ENCODE assay signal across 11 cellular contexts in the genomic region with DNA sequence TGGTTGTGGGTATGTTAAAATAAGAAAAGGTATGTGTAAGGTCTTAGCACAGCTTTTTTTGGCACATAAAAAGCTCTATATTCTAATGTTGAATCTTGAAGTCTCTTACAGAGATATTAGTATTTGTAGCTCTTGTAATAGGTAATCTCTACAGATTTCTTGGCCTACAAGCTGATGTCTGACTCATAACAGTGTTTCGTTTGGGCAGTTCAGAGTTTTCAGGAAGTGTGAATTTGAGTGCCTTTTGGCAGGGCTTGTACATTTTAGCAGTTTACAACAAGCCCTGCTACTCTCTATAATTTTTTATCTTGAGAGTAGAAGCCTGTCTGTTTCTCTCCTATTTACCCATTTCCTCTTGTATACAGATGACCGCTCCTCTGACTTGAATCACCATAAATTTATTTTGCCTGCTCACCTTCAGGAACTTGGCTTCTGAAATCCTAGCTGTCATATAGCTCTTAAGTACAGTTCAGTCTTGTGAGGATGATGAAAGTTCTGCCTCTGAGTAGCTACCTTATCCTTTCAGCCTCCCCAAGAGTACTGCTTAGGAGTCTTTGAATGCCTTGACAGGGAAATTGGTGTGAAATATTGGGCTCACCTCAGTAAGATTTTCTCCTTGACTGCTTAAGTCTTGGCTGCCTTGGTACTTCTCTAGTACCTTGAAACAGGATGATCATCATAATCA.
A peak's percentile ranks its signal among the peaks of the same experiment; 100 is the strongest.
DNase-seq lines count a peak whose midpoint lies in the region; ATAC-seq and TF ChIP-seq lines count a peak whose summit lies in the region.
"Had no signal": no experiment of that assay in that cellular context is flagged by ENCODE, and none has a peak within 500 bp of the region (broad histone marks: within the 10 kb centered on the region; RNA-seq: fewer than 3 reads in every experiment).

No MANE protein-coding gene starts in this region.

- intact Hi-C loops in MCF 10A (cut with micrococcal nuclease) = no loop called here
- intact Hi-C loops in breast epithelium (cut with DNase I; ENCODE audit: low total_unique reads) = loop anchor here (5.0 kb wide), 1 partner anchor 506 kb away; no protein-coding TSS in a partner anchor
- intact Hi-C loops in vagina (cut with DNase I) = no loop called here

- BruUV-seq in MCF 10A (replicated peaks; lab: Mats Ljungman, UMichigan) = no TSS peak

- CTCF ChIA-PET in MCF 10A (lab: Yijun Ruan, JAX) = interaction anchor here (0.6 to 1.6 kb wide), 6 partner anchors 13 to 585 kb away, joined by 3 to 5 read pairs (median 3); no protein-coding TSS in a partner anchor

- no peaks in the 10 kb centered on the region for H3K9me3 Mint-ChIP-seq in MCF 10A (ENCODE audit: unreplicated experiment)
- H3K9me3 Mint-ChIP-seq: dendritic cell treated with granulocyte-macrophage colony-stimulating factor and Interleukin-4, amounts not matched to agents 40 ng/mL and 50 ng/mL, for 4 days had no signal

- no peak overlapping the region for H3K27ac ChIP-seq in breast epithelium
- H3K27ac ChIP-seq in vagina = peak overlapping the region; percentile 20
- H3K27ac ChIP-seq: HL-60, parathyroid adenoma had no signal

- H3K4me1 ChIP-seq in breast epithelium (no peaks in the 10 kb centered on the region), vagina (peaks cover 22% of the 10 kb centered on the region)
- H3K4me1 ChIP-seq: parathyroid adenoma had no signal

- H3K4me3 ChIP-seq in breast epithelium = no peak overlapping the region
- no peak overlapping the region for H3K4me3 ChIP-seq in epithelial cell of proximal tubule (ENCODE audit: low read depth, low read length)
- H3K4me3 ChIP-seq in vagina = no peak overlapping the region

- H3K36me3 ChIP-seq in breast epithelium (no peaks in the 10 kb centered on the region), vagina (no peaks in the 10 kb centered on the region)

- peak; percentile 65 for DNase-seq in MCF 10A (ENCODE audit: unreplicated experiment)
- DNase-seq in breast epithelium (ENCODE audit: low spot score in 2 of 2) = no peak
- DNase-seq in epithelial cell of proximal tubule (ENCODE audit: low read depth) = peak; percentile 76
- DNase-seq in vagina (ENCODE audit: extremely low spot score in 2 of 2) = no peak
- DNase-seq in anterior cingulate cortex (lab: John Stamatoyannopoulos, UW) = no peak
- DNase-seq in cortex of kidney (lab: John Stamatoyannopoulos, UW) = no peak
- no peak for DNase-seq in stimulated activated naive CD8-positive, alpha-beta T cell treated with anti-CD3 and anti-CD28 coated beads, Interleukin-15, Interleukin-2, amounts not matched to agents 100 U/mL and 50 U/mL, for 24 hours

- no peaks in the 10 kb centered on the region for H3K27me3 Mint-ChIP-seq in MCF 10A (ENCODE audit: insufficient read depth, unreplicated experiment)
- H3K27me3 Mint-ChIP-seq: dendritic cell treated with granulocyte-macrophage colony-stimulating factor and Interleukin-4, amounts not matched to agents 40 ng/mL and 50 ng/mL, for 4 days had no signal

- H3K9me3 ChIP-seq in breast epithelium (no peaks in the 10 kb centered on the region), vagina (no peaks in the 10 kb centered on the region)

- ATAC-seq in HG03159 (IDR thresholded peaks at IDR 0.05; ENCODE audit: unreplicated experiment) = peak; percentile 99
- no peak for ATAC-seq in stimulated activated naive CD8-positive, alpha-beta T cell treated with anti-CD3 and anti-CD28 coated beads, Interleukin-15, Interleukin-2, amounts not matched to agents 100 U/mL and 50 U/mL, for 24 hours

- POLR2A ChIA-PET in MCF 10A (lab: Yijun Ruan, JAX) = interaction anchor here (0.6 to 1.1 kb wide), 3 partner anchors 14 to 911 kb away, joined by 3 to 4 read pairs (median 3); no protein-coding TSS in a partner anchor

- H3K27me3 ChIP-seq in breast epithelium (no peaks in the 10 kb centered on the region), vagina (no peaks in the 10 kb centered on the region)

- no peaks in the 10 kb centered on the region for H3K36me3 Mint-ChIP-seq in MCF 10A (ENCODE audit: insufficient read depth, unreplicated experiment)

- H3K4me1 Mint-ChIP-seq in MCF 10A (ENCODE audit: insufficient read depth, unreplicated experiment) = peaks cover 9% of the 10 kb centered on the region

- H3K4me3 Mint-ChIP-seq in MCF 10A (ENCODE audit: unreplicated experiment) = no peak overlapping the region
- H3K4me3 Mint-ChIP-seq: dendritic cell treated with granulocyte-macrophage colony-stimulating factor and Interleukin-4, amounts not matched to agents 40 ng/mL and 50 ng/mL, for 4 days had no signal

- peak overlapping the region; percentile 40 for H3K27ac Mint-ChIP-seq in MCF 10A (ENCODE audit: low read depth, unreplicated experiment)
- H3K27ac Mint-ChIP-seq: dendritic cell treated with granulocyte-macrophage colony-stimulating factor and Interleukin-4, amounts not matched to agents 40 ng/mL and 50 ng/mL, for 4 days had no signal

- TF ChIP-seq POLR2A in breast epithelium (IDR thresholded peaks at IDR 0.05) (no peak), vagina (IDR thresholded peaks at IDR 0.05) (no peak)

- TF ChIP-seq CTCF in MCF 10A (IDR thresholded peaks at IDR 0.05; ENCODE audit: unreplicated experiment) (no peak), breast epithelium (IDR thresholded peaks at IDR 0.05) (no peak), epithelial cell of proximal tubule (conservative IDR thresholded peaks at IDR 0.05; ENCODE audit: low read depth, low read length) (no peak), vagina (IDR thresholded peaks at IDR 0.05) (no peak)

Comparison
In these comparisons a context has a peak if more than half of its experiments do, and no peak if none do; other contexts are left out.
1. DNase-seq: peak in MCF 10A (single experiment) and epithelial cell of proximal tubule (single experiment); none in breast epithelium (0 of 2), vagina (0 of 2), anterior cingulate cortex (0 of 58), cortex of kidney (single experiment) and stimulated activated naive CD8-positive, alpha-beta T cell treated with anti-CD3 and anti-CD28 coated beads, Interleukin-15, Interleukin-2, amounts not matched to agents 100 U/mL and 50 U/mL, for 24 hours (single experiment).